Comparison of ENCODE assay signal across 1 cellular context in the genomic region with DNA sequence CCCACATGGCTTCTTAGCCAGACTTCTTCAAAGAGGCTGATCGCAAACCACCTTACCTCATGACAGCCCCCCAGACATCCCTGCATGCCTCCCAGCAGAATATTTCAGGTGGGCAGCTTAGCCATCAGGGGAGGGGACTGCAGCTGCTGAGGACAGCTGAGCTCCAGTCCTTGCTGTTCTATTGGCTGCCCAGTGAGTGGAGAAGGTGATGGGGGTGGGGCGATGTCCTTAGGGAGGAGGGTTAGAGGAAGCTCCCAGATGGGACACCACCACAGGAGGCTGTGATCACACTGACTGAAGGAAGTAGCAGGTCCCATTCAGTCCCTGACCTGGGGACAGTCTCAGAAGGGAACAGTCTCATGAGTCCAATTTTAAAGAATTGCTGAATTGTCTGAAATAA.
TF ChIP-seq lines count a peak whose summit lies in the region.

No MANE protein-coding gene starts in this region.

TF ChIP-seq in H1, 55 proteins besides CTCF, POLR2A, EP300 and RAD21:
- no peak for TF ChIP-seq TBP (IDR thresholded peaks at IDR 0.05; ENCODE audit: low read depth, low read length)
- TF ChIP-seq, protein P1, sequence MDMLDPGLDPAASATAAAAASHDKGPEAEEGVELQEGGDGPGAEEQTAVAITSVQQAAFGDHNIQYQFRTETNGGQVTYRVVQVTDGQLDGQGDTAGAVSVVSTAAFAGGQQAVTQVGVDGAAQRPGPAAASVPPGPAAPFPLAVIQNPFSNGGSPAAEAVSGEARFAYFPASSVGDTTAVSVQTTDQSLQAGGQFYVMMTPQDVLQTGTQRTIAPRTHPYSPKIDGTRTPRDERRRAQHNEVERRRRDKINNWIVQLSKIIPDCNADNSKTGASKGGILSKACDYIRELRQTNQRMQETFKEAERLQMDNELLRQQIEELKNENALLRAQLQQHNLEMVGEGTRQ (IDR thresholded peaks at IDR 0.05; ENCODE audit: low read length) = no peak
- TF ChIP-seq JUN (IDR thresholded peaks at IDR 0.05; ENCODE audit: low read depth, low read length) = no peak
- TF ChIP-seq CEBPB (IDR thresholded peaks at IDR 0.05; ENCODE audit: low read depth, low read length) = no peak
- no peak for TF ChIP-seq POLR2AphosphoS5 (IDR thresholded peaks at IDR 0.05; ENCODE audit: low read depth, low read length)
- TF ChIP-seq NRF1 (IDR thresholded peaks at IDR 0.05; ENCODE audit: low read depth, low read length) = no peak
- TF ChIP-seq RXRA (IDR thresholded peaks at IDR 0.05; ENCODE audit: insufficient read depth, low read depth, low read length) = no peak
- TF ChIP-seq, protein P2, sequence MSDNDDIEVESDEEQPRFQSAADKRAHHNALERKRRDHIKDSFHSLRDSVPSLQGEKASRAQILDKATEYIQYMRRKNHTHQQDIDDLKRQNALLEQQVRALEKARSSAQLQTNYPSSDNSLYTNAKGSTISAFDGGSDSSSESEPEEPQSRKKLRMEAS (IDR thresholded peaks at IDR 0.05) = no peak
- TF ChIP-seq YY1 (IDR thresholded peaks at IDR 0.05; ENCODE audit: low read depth, low read length) = no peak
- TF ChIP-seq RBBP5 (IDR thresholded peaks at IDR 0.05; ENCODE audit: borderline replicate concordance, low read depth, low read length) = no peak
- no peak for TF ChIP-seq FOSL1 (IDR thresholded peaks at IDR 0.05; ENCODE audit: insufficient read depth, low read depth, low read length)
- TF ChIP-seq KDM4A (IDR thresholded peaks at IDR 0.05; ENCODE audit: low read depth, low read length, severe bottlenecking) = no peak
- no peak for TF ChIP-seq BACH1 (IDR thresholded peaks at IDR 0.05; ENCODE audit: low read length)
- no peak for TF ChIP-seq SAP30 (IDR thresholded peaks at IDR 0.05; ENCODE audit: insufficient read depth, insufficient replicate concordance, low read length)
- TF ChIP-seq, protein P3, sequence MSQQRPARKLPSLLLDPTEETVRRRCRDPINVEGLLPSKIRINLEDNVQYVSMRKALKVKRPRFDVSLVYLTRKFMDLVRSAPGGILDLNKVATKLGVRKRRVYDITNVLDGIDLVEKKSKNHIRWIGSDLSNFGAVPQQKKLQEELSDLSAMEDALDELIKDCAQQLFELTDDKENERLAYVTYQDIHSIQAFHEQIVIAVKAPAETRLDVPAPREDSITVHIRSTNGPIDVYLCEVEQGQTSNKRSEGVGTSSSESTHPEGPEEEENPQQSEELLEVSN (IDR thresholded peaks at IDR 0.05) = no peak
